Comparison of ENCODE assay signal across 1 cellular context in genomic region chr1:165424454-165425283, GRCh38.
TF ChIP-seq lines count a peak whose summit lies in the region.

No MANE protein-coding gene starts in this region.

TF ChIP-seq in HepG2, 621 proteins besides CTCF, POLR2A, EP300 and RAD21 (continued from another document):
- no peak for TF ChIP-seq ZNF318 (CRISPR knock-in tag; IDR thresholded peaks at IDR 0.05)
- TF ChIP-seq, protein P1, sequence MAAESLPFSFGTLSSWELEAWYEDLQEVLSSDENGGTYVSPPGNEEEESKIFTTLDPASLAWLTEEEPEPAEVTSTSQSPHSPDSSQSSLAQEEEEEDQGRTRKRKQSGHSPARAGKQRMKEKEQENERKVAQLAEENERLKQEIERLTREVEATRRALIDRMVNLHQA (CRISPR knock-in tag; IDR thresholded peaks at IDR 0.05), result no peak
- TF ChIP-seq SKI (IDR thresholded peaks at IDR 0.05; ENCODE audit: partially characterized antibody), result peak; percentile 47
- TF ChIP-seq RXRA (CRISPR knock-in tag; IDR thresholded peaks at IDR 0.05), result 0 out of 2 replicates have a peak, but pooled peaks have one; percentile 20
- no peak for TF ChIP-seq SRSF4 (IDR thresholded peaks at IDR 0.05; ENCODE audit: low read depth, low read length, poor library complexity, severe bottlenecking)
- peak; percentile 34; the same call in 1 of the 2 replicates for TF ChIP-seq NR2F2 (IDR thresholded peaks at IDR 0.05; ENCODE audit: borderline replicate concordance, low read depth)
- TF ChIP-seq GMEB2 (CRISPR knock-in tag; IDR thresholded peaks at IDR 0.05; ENCODE audit: low read depth), result no peak
- TF ChIP-seq TERF1 (CRISPR knock-in tag; IDR thresholded peaks at IDR 0.05), result no peak
- 0 out of 2 replicates have a peak, but pooled peaks have one; percentile 11 for TF ChIP-seq RXRB (CRISPR knock-in tag; IDR thresholded peaks at IDR 0.05; ENCODE audit: borderline replicate concordance)
- TF ChIP-seq, protein P2, sequence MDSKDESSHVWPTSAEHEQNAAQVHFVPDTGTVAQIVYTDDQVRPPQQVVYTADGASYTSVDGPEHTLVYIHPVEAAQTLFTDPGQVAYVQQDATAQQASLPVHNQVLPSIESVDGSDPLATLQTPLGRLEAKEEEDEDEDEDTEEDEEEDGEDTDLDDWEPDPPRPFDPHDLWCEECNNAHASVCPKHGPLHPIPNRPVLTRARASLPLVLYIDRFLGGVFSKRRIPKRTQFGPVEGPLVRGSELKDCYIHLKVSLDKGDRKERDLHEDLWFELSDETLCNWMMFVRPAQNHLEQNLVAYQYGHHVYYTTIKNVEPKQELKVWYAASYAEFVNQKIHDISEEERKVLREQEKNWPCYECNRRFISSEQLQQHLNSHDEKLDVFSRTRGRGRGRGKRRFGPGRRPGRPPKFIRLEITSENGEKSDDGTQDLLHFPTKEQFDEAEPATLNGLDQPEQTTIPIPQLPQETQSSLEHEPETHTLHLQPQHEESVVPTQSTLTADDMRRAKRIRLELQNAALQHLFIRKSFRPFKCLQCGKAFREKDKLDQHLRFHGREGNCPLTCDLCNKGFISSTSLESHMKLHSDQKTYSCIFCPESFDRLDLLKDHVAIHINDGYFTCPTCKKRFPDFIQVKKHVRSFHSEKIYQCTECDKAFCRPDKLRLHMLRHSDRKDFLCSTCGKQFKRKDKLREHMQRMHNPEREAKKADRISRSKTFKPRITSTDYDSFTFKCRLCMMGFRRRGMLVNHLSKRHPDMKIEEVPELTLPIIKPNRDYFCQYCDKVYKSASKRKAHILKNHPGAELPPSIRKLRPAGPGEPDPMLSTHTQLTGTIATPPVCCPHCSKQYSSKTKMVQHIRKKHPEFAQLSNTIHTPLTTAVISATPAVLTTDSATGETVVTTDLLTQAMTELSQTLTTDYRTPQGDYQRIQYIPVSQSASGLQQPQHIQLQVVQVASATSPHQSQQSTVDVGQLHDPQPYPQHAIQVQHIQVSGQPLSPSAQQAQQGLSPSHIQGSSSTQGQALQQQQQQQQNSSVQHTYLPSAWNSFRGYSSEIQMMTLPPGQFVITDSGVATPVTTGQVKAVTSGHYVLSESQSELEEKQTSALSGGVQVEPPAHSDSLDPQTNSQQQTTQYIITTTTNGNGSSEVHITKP (CRISPR knock-in tag; IDR thresholded peaks at IDR 0.05; ENCODE audit: low read depth), result no peak
- TF ChIP-seq NR2F1 (CRISPR knock-in tag; IDR thresholded peaks at IDR 0.05), result 0 out of 4 replicates have a peak, but pooled peaks of 1 of the 2 experiments have one; percentile 13
- TF ChIP-seq CBX2 (IDR thresholded peaks at IDR 0.05; ENCODE audit: low read depth, low read length), result no peak
- TF ChIP-seq CBX2 (CRISPR knock-in tag; IDR thresholded peaks at IDR 0.05; ENCODE audit: low read depth), result no peak
- no peak for TF ChIP-seq GFI1 (CRISPR knock-in tag; IDR thresholded peaks at IDR 0.05; ENCODE audit: borderline replicate concordance)
- TF ChIP-seq HNF4A (CRISPR knock-in tag; IDR thresholded peaks at IDR 0.05), result peak; percentile 42; the same call in 1 of the 2 replicates
TF ChIP-seq in HepG2: peak in this region for 7.
